In the genomic region with DNA sequence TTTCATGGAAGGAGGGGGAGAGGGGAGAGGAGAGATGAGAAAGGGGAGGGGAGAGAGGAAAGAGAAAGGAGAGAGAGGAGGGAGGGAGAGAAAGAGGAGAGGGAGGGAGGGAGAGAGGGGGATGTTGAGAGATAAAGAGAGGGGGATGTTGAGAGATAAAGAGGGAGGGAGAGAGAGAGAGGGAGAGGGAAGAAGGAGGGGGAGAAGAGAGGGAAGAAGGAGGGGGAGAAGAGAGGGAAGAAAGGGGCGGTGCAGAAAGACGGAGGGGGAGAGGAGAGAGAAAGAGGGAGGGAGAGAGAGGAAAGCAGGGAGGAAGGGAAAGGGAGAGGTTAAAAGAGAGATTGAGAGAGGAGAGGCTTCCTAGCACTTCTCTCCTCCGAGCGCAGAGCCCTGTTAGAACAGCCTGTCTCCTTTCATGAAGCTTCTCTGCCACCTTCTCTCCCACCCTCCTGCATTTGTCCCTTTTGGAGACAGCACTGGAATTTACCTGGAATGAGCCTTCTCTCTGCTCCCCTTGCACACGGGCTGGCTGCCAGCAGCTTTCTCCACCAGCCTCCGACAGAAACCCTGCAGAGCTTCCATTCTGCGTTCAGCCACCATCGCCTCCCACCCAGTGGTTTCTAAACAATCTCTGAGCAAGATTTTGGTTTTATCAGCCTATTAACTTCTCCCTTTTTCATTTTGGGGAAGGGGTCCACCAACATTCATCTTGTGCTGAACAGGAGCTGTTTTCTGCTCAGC, we compare ENCODE assay signal across 1 cellular context.
TF ChIP-seq lines count a peak whose summit lies in the region.

No MANE protein-coding gene starts in this region.

TF ChIP-seq in HEK293, 187 proteins besides CTCF, POLR2A, EP300 and RAD21 (continued from another document):
- TF ChIP-seq, protein P1, sequence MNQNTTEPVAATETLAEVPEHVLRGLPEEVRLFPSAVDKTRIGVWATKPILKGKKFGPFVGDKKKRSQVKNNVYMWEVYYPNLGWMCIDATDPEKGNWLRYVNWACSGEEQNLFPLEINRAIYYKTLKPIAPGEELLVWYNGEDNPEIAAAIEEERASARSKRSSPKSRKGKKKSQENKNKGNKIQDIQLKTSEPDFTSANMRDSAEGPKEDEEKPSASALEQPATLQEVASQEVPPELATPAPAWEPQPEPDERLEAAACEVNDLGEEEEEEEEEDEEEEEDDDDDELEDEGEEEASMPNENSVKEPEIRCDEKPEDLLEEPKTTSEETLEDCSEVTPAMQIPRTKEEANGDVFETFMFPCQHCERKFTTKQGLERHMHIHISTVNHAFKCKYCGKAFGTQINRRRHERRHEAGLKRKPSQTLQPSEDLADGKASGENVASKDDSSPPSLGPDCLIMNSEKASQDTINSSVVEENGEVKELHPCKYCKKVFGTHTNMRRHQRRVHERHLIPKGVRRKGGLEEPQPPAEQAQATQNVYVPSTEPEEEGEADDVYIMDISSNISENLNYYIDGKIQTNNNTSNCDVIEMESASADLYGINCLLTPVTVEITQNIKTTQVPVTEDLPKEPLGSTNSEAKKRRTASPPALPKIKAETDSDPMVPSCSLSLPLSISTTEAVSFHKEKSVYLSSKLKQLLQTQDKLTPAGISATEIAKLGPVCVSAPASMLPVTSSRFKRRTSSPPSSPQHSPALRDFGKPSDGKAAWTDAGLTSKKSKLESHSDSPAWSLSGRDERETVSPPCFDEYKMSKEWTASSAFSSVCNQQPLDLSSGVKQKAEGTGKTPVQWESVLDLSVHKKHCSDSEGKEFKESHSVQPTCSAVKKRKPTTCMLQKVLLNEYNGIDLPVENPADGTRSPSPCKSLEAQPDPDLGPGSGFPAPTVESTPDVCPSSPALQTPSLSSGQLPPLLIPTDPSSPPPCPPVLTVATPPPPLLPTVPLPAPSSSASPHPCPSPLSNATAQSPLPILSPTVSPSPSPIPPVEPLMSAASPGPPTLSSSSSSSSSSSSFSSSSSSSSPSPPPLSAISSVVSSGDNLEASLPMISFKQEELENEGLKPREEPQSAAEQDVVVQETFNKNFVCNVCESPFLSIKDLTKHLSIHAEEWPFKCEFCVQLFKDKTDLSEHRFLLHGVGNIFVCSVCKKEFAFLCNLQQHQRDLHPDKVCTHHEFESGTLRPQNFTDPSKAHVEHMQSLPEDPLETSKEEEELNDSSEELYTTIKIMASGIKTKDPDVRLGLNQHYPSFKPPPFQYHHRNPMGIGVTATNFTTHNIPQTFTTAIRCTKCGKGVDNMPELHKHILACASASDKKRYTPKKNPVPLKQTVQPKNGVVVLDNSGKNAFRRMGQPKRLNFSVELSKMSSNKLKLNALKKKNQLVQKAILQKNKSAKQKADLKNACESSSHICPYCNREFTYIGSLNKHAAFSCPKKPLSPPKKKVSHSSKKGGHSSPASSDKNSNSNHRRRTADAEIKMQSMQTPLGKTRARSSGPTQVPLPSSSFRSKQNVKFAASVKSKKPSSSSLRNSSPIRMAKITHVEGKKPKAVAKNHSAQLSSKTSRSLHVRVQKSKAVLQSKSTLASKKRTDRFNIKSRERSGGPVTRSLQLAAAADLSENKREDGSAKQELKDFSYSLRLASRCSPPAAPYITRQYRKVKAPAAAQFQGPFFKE (tag by site-specific recombination; IDR thresholded peaks at IDR 0.05; ENCODE audit: borderline replicate concordance): no peak
- TF ChIP-seq ZNF416 (tag by site-specific recombination; IDR thresholded peaks at IDR 0.05): no peak
- TF ChIP-seq, protein P2, sequence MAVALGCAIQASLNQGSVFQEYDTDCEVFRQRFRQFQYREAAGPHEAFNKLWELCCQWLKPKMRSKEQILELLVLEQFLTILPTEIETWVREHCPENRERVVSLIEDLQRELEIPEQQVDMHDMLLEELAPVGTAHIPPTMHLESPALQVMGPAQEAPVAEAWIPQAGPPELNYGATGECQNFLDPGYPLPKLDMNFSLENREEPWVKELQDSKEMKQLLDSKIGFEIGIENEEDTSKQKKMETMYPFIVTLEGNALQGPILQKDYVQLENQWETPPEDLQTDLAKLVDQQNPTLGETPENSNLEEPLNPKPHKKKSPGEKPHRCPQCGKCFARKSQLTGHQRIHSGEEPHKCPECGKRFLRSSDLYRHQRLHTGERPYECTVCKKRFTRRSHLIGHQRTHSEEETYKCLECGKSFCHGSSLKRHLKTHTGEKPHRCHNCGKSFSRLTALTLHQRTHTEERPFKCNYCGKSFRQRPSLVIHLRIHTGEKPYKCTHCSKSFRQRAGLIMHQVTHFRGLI (tag by site-specific recombination; IDR thresholded peaks at IDR 0.05): no peak
- TF ChIP-seq, protein P3, sequence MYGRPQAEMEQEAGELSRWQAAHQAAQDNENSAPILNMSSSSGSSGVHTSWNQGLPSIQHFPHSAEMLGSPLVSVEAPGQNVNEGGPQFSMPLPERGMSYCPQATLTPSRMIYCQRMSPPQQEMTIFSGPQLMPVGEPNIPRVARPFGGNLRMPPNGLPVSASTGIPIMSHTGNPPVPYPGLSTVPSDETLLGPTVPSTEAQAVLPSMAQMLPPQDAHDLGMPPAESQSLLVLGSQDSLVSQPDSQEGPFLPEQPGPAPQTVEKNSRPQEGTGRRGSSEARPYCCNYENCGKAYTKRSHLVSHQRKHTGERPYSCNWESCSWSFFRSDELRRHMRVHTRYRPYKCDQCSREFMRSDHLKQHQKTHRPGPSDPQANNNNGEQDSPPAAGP (tag by site-specific recombination; IDR thresholded peaks at IDR 0.05): no peak
- TF ChIP-seq ZNF391 (tag by site-specific recombination; IDR thresholded peaks at IDR 0.05; ENCODE audit: borderline replicate concordance, low read depth): no peak
- TF ChIP-seq, protein P4, sequence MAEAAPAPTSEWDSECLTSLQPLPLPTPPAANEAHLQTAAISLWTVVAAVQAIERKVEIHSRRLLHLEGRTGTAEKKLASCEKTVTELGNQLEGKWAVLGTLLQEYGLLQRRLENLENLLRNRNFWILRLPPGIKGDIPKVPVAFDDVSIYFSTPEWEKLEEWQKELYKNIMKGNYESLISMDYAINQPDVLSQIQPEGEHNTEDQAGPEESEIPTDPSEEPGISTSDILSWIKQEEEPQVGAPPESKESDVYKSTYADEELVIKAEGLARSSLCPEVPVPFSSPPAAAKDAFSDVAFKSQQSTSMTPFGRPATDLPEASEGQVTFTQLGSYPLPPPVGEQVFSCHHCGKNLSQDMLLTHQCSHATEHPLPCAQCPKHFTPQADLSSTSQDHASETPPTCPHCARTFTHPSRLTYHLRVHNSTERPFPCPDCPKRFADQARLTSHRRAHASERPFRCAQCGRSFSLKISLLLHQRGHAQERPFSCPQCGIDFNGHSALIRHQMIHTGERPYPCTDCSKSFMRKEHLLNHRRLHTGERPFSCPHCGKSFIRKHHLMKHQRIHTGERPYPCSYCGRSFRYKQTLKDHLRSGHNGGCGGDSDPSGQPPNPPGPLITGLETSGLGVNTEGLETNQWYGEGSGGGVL (tag by site-specific recombination; IDR thresholded peaks at IDR 0.05): peak; percentile 71
- TF ChIP-seq ZNF791 (tag by site-specific recombination; IDR thresholded peaks at IDR 0.05): no peak
- TF ChIP-seq SP3 (tag by site-specific recombination; IDR thresholded peaks at IDR 0.05): peak; percentile 15; the same call in 1 of the 2 replicates
- no peak for TF ChIP-seq ZNF10 (tag by site-specific recombination; IDR thresholded peaks at IDR 0.05)
TF ChIP-seq in HEK293: peak in this region for 6.
